Comparison of ENCODE assay signal across 19 cellular contexts in genomic region chr13:99856021-99856420, GRCh38.
A peak's percentile ranks its signal among the peaks of the same experiment; 100 is the strongest.
DNase-seq lines count a peak whose midpoint lies in the region; ATAC-seq, FAIRE-seq and TF ChIP-seq lines count a peak whose summit lies in the region.
"Had no signal": no experiment of that assay in that cellular context is flagged by ENCODE, and none has a peak within 500 bp of the region (broad histone marks: within the 10 kb centered on the region; RNA-seq: fewer than 3 reads in every experiment).

No MANE protein-coding gene starts in this region.

- H3K9me3 ChIP-seq in liver (ENCODE audit: control insufficient read depth in 4 of 4, low read length in 3 of 4) (no peaks in the 10 kb centered on the region), HepG2 (ENCODE audit: low read length) (no peaks in the 10 kb centered on the region)
- H3K9me3 ChIP-seq: A549 had no signal

- no peak for TF ChIP-seq CTCF in liver (IDR thresholded peaks at IDR 0.05; ENCODE audit: low read depth, low read length, missing input control)
- TF ChIP-seq CTCF in HepG2 (CRISPR knock-in tag; IDR thresholded peaks at IDR 0.05), result no peak
- TF ChIP-seq CTCF in VCaP (conservative IDR thresholded peaks at IDR 0.05), result no peak

- H3K4me3 ChIP-seq in liver (ENCODE audit: low read depth in 1 of 3, low read length in 3 of 3) (no peak overlapping the region), HepG2 (replicated peaks in 1 of 3; ENCODE audit: insufficient read depth in 1 of 3, low read depth in 2 of 3, low read length in 3 of 3) (no peak overlapping the region)
- H3K4me3 ChIP-seq: A549, GM23338 had no signal

- H3K79me2 ChIP-seq in HepG2 (ENCODE audit: insufficient read depth, low read length), result no peaks in the 10 kb centered on the region

- ATAC-seq in HepG2 (no peak), left lobe of liver (peak; percentile 75), HG03196 (IDR thresholded peaks at IDR 0.05; ENCODE audit: unreplicated experiment) (no peak)
- ATAC-seq: A549; CD8-positive, alpha-beta T cell; GM23338 had no signal

- H3K9ac ChIP-seq in liver (ENCODE audit: low read depth in 1 of 2, low read length in 2 of 2) (no peak overlapping the region), HepG2 (ENCODE audit: insufficient read depth, low read depth, low read length) (no peak overlapping the region)

- no peak for TF ChIP-seq POLR2A in HepG2 (IDR thresholded peaks at IDR 0.05; ENCODE audit: insufficient read depth in 1 of 2, low read depth in 2 of 2, low read length in 2 of 2)

- DNase-seq in HepG2 (ENCODE audit: low spot score) (no peak), left lobe of liver (ENCODE audit: low spot score) (no peak), medulla oblongata (ENCODE audit: extremely low spot score) (no peak), cerebellar nuclear complex (lab: John Stamatoyannopoulos, UW) (no peak)
- DNase-seq: CD8-positive, alpha-beta T cell; COR-L47; DMS153; DMS79 treated with DMSO at 0.1 percent for 48 hours; EL; GDM1; H9 had no signal

- peaks cover 0 to 8% (median 2%) of the 10 kb centered on the region in 4 donors for H3K4me1 ChIP-seq in liver (ENCODE audit: control insufficient read depth in 4 of 4, insufficient read depth in 4 of 4, low read length in 3 of 4)
- H3K4me1 ChIP-seq in HepG2 (ENCODE audit: insufficient read depth, low read length), result no peaks in the 10 kb centered on the region
- H3K4me1 ChIP-seq: A549 had no signal

- POLR2A ChIA-PET in HepG2 (lab: Yijun Ruan, JAX), result no interaction called here

- H3K27me3 ChIP-seq in liver (ENCODE audit: control insufficient read depth in 4 of 4, insufficient read depth in 4 of 4, low read length in 3 of 4) (no peaks in the 10 kb centered on the region), HepG2 (ENCODE audit: control insufficient read depth in 1 of 2, insufficient read depth in 2 of 2, low read length in 2 of 2) (no peaks in the 10 kb centered on the region)

- H3K36me3 ChIP-seq in liver (ENCODE audit: control insufficient read depth in 4 of 4, insufficient read depth in 3 of 4, low read depth in 1 of 4, low read length in 3 of 4) (no peaks in the 10 kb centered on the region), HepG2 (replicated peaks in 1 of 2; ENCODE audit: control insufficient read depth in 1 of 2, insufficient read depth in 2 of 2, low read length in 2 of 2) (no peaks in the 10 kb centered on the region)

- H3K27ac ChIP-seq in liver (ENCODE audit: low read depth in 1 of 2, low read length in 2 of 2) (no peak overlapping the region), HepG2 (ENCODE audit: extremely low read length, insufficient read depth, low read length) (no peak overlapping the region), VCaP (peak overlapping the region; percentile 89)
- H3K27ac ChIP-seq: A549 had no signal

- no peak overlapping the region for H2AFZ ChIP-seq in HepG2 (ENCODE audit: low read length)
- H2AFZ ChIP-seq: GM23338 had no signal

- no peaks in the 10 kb centered on the region for H4K20me1 ChIP-seq in HepG2 (ENCODE audit: insufficient read depth, low read length)

- FAIRE-seq in HepG2 (lab: Jason Lieb, UNC), result no peak
- FAIRE-seq: A549, D721Med, GM12892, HTR-8/SVneo had no signal

- TF ChIP-seq EP300 in HepG2 (IDR thresholded peaks at IDR 0.05; ENCODE audit: low read depth in 2 of 2, low read length in 2 of 2) (no peak), HepG2 (CRISPR knock-in tag; IDR thresholded peaks at IDR 0.05; ENCODE audit: borderline replicate concordance) (no peak)

- no peak for TF ChIP-seq RAD21 in liver (IDR thresholded peaks at IDR 0.05)
- TF ChIP-seq RAD21 in HepG2 (CRISPR knock-in tag; IDR thresholded peaks at IDR 0.05), result no peak

- intact Hi-C loops in HepG2 (cut with micrococcal nuclease; ENCODE audit: unreplicated experiment), result no loop called here

- 33% methylated on average over 3 of the region's 3 CpGs for WGBS in liver
- 63% methylated on average over 3 of the region's 3 CpGs for WGBS in HepG2 (ENCODE audit: low lambda C conversion rate)

- no peak overlapping the region for H3K4me2 ChIP-seq in HepG2 (ENCODE audit: low read depth, low read length)
- H3K4me2 ChIP-seq: A549, GM23338 had no signal

- no TSS peak for BruUV-seq in HepG2 (replicated peaks; lab: Mats Ljungman, UMichigan)

- CTCF ChIA-PET in HepG2 (lab: Yijun Ruan, JAX; ENCODE audit: low intra/inter-chr PET ratio, low total read pairs), result no interaction called here

- in situ Hi-C loops in HepG2 (cut with HindIII; ENCODE audit: extremely low pct_ligation_motif_present, low pct_unique_long_range_greater_than_20kb), result no loop called here

TF ChIP-seq in liver, 16 proteins besides CTCF, POLR2A, EP300 and RAD21:
- TF ChIP-seq RXRA (IDR thresholded peaks at IDR 0.05) (no peak), YY1 (IDR thresholded peaks at IDR 0.05) (peak; percentile 22), FOXA2 (IDR thresholded peaks at IDR 0.05) (peak; percentile 34)

TF ChIP-seq in HepG2, 621 proteins besides CTCF, POLR2A, EP300 and RAD21 (continues in another document):
- TF ChIP-seq, protein P1, sequence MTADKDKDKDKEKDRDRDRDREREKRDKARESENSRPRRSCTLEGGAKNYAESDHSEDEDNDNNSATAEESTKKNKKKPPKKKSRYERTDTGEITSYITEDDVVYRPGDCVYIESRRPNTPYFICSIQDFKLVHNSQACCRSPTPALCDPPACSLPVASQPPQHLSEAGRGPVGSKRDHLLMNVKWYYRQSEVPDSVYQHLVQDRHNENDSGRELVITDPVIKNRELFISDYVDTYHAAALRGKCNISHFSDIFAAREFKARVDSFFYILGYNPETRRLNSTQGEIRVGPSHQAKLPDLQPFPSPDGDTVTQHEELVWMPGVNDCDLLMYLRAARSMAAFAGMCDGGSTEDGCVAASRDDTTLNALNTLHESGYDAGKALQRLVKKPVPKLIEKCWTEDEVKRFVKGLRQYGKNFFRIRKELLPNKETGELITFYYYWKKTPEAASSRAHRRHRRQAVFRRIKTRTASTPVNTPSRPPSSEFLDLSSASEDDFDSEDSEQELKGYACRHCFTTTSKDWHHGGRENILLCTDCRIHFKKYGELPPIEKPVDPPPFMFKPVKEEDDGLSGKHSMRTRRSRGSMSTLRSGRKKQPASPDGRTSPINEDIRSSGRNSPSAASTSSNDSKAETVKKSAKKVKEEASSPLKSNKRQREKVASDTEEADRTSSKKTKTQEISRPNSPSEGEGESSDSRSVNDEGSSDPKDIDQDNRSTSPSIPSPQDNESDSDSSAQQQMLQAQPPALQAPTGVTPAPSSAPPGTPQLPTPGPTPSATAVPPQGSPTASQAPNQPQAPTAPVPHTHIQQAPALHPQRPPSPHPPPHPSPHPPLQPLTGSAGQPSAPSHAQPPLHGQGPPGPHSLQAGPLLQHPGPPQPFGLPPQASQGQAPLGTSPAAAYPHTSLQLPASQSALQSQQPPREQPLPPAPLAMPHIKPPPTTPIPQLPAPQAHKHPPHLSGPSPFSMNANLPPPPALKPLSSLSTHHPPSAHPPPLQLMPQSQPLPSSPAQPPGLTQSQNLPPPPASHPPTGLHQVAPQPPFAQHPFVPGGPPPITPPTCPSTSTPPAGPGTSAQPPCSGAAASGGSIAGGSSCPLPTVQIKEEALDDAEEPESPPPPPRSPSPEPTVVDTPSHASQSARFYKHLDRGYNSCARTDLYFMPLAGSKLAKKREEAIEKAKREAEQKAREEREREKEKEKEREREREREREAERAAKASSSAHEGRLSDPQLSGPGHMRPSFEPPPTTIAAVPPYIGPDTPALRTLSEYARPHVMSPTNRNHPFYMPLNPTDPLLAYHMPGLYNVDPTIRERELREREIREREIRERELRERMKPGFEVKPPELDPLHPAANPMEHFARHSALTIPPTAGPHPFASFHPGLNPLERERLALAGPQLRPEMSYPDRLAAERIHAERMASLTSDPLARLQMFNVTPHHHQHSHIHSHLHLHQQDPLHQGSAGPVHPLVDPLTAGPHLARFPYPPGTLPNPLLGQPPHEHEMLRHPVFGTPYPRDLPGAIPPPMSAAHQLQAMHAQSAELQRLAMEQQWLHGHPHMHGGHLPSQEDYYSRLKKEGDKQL (CRISPR knock-in tag; IDR thresholded peaks at IDR 0.05; ENCODE audit: low read depth), result no peak
- TF ChIP-seq, protein P2, sequence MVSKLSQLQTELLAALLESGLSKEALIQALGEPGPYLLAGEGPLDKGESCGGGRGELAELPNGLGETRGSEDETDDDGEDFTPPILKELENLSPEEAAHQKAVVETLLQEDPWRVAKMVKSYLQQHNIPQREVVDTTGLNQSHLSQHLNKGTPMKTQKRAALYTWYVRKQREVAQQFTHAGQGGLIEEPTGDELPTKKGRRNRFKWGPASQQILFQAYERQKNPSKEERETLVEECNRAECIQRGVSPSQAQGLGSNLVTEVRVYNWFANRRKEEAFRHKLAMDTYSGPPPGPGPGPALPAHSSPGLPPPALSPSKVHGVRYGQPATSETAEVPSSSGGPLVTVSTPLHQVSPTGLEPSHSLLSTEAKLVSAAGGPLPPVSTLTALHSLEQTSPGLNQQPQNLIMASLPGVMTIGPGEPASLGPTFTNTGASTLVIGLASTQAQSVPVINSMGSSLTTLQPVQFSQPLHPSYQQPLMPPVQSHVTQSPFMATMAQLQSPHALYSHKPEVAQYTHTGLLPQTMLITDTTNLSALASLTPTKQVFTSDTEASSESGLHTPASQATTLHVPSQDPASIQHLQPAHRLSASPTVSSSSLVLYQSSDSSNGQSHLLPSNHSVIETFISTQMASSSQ (IDR thresholded peaks at IDR 0.05; ENCODE audit: low read depth), result no peak
- TF ChIP-seq, protein P2 (CRISPR knock-in tag; IDR thresholded peaks at IDR 0.05; ENCODE audit: borderline replicate concordance), result no peak
- TF ChIP-seq PLRG1 (conservative IDR thresholded peaks at IDR 0.05), result no peak
- no peak for TF ChIP-seq TFDP2 (CRISPR knock-in tag; IDR thresholded peaks at IDR 0.05)
